ENCODE assay signal across 1 cellular context in the genomic region with DNA sequence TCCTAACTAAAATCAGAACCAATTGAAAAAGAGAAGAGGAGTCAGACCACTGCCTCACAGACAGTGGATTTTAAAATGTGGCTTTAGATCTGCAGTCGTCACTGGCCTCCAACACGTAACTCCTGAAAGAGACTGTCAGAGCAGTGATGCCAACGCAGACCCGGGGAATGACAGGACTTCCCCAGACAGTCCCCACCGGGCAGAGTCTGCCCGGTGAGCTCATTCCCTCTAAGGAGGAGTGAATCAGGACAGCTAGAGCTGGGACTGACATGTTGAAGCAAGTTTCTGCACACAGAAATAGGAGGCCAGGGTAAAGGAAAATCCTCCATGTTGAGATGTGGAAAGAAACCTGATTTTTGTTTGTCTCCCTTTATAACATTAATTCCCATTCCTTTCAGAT.
TF ChIP-seq lines count a peak whose summit lies in the region.

No MANE protein-coding gene starts in this region.

TF ChIP-seq in H1, 55 proteins besides CTCF, POLR2A, EP300 and RAD21:
- no peak for TF ChIP-seq RBBP5 (IDR thresholded peaks at IDR 0.05; ENCODE audit: borderline replicate concordance, low read depth, low read length)
- no peak for TF ChIP-seq RXRA (IDR thresholded peaks at IDR 0.05; ENCODE audit: insufficient read depth, low read depth, low read length)
- TF ChIP-seq KDM1A (IDR thresholded peaks at IDR 0.05; ENCODE audit: borderline replicate concordance, low read length), result no peak
- TF ChIP-seq, protein P1, sequence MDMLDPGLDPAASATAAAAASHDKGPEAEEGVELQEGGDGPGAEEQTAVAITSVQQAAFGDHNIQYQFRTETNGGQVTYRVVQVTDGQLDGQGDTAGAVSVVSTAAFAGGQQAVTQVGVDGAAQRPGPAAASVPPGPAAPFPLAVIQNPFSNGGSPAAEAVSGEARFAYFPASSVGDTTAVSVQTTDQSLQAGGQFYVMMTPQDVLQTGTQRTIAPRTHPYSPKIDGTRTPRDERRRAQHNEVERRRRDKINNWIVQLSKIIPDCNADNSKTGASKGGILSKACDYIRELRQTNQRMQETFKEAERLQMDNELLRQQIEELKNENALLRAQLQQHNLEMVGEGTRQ (IDR thresholded peaks at IDR 0.05; ENCODE audit: low read length), result no peak
- no peak for TF ChIP-seq SIX5 (IDR thresholded peaks at IDR 0.05; ENCODE audit: low read depth, low read length)
TF ChIP-seq in H1: peak in this region for 0.
